9 cellular contexts compared by ENCODE assay signal in genomic region chr1:109906160-109906838, GRCh38. TPM values are rescaled to one million over a fixed set of nuclear protein-coding genes. Genes with fewer than 3 reads are reported as not detected.
A peak's percentile ranks its signal among the peaks of the same experiment; 100 is the strongest.
DNase-seq lines count a peak whose midpoint lies in the region; ATAC-seq and TF ChIP-seq lines count a peak whose summit lies in the region.
"Had no signal": no experiment of that assay in that cellular context is flagged by ENCODE, and none has a peak within 500 bp of the region (broad histone marks: within the 10 kb centered on the region; RNA-seq: fewer than 3 reads in every experiment).

No MANE protein-coding gene starts in this region.

- H3K27ac Mint-ChIP-seq in endothelial cell (ENCODE audit: unreplicated experiment) (peak overlapping the region; percentile 22), osteocyte (ENCODE audit: unreplicated experiment) (no peak overlapping the region)

- peaks cover 17% of the 10 kb centered on the region for H3K27me3 Mint-ChIP-seq in endothelial cell (ENCODE audit: unreplicated experiment)
- H3K27me3 Mint-ChIP-seq in osteocyte (ENCODE audit: unreplicated experiment), result peaks cover 3% of the 10 kb centered on the region

- H3K4me3 Mint-ChIP-seq in endothelial cell (ENCODE audit: unreplicated experiment) (peak overlapping the region; percentile 1), osteocyte (ENCODE audit: unreplicated experiment) (no peak overlapping the region)

- no peaks in the 10 kb centered on the region for H3K9me3 Mint-ChIP-seq in endothelial cell (ENCODE audit: unreplicated experiment)
- H3K9me3 Mint-ChIP-seq in osteocyte (ENCODE audit: unreplicated experiment), result no peaks in the 10 kb centered on the region

- ATAC-seq in GM19035 (IDR thresholded peaks at IDR 0.05; ENCODE audit: unreplicated experiment) (peak; percentile 93), HG03060 (IDR thresholded peaks at IDR 0.05; ENCODE audit: low read depth, unreplicated experiment) (peak; percentile 89)

- H3K4me1 Mint-ChIP-seq in endothelial cell (ENCODE audit: unreplicated experiment) (peaks cover 30% of the 10 kb centered on the region), osteocyte (ENCODE audit: unreplicated experiment) (peaks cover 10% of the 10 kb centered on the region)

- peak in 4 of 5 experiments; percentile 20 to 95 (median 33) for DNase-seq in T-helper 2 cell
- no peak for DNase-seq in endothelial cell (ENCODE audit: low spot score)
- DNase-seq in SHP77 treated with DMSO at 0.1 percent for 48 hours (lab: John Stamatoyannopoulos, UW), result no peak
- no peak for DNase-seq in NCI-H1930 (lab: John Stamatoyannopoulos, UW)
- DNase-seq in nucleus accumbens (lab: John Stamatoyannopoulos, UW), result no peak
- DNase-seq in osteocyte (ENCODE audit: extremely low spot score, unreplicated experiment), result no peak
- DNase-seq: upper lobe of left lung had no signal

- H3K36me3 Mint-ChIP-seq in endothelial cell (ENCODE audit: low read depth, unreplicated experiment), result no peaks in the 10 kb centered on the region
- H3K36me3 Mint-ChIP-seq in osteocyte (ENCODE audit: unreplicated experiment), result no peaks in the 10 kb centered on the region

- TF ChIP-seq CTCF in endothelial cell (IDR thresholded peaks at IDR 0.05; ENCODE audit: unreplicated experiment) (no peak), osteocyte (IDR thresholded peaks at IDR 0.05) (no peak)

RNA-seq across cellular contexts. Expression of gene CSF1, which starts 4.3 kb away (rescaled TPM):
- total RNA-seq in endothelial cell (ENCODE audit: unreplicated experiment) (2.1 TPM), osteocyte (27.9 and 36.2 TPM in 2 replicates)

Comparison
In these comparisons a context has a peak if more than half of its experiments do, and no peak if none do; other contexts are left out.
1. DNase-seq: peak in T-helper 2 cell (4 of 5); none in endothelial cell (single experiment), SHP77 treated with DMSO at 0.1 percent for 48 hours (single experiment), NCI-H1930 (0 of 2), nucleus accumbens (0 of 56) and osteocyte (single experiment).